In the genomic region with DNA sequence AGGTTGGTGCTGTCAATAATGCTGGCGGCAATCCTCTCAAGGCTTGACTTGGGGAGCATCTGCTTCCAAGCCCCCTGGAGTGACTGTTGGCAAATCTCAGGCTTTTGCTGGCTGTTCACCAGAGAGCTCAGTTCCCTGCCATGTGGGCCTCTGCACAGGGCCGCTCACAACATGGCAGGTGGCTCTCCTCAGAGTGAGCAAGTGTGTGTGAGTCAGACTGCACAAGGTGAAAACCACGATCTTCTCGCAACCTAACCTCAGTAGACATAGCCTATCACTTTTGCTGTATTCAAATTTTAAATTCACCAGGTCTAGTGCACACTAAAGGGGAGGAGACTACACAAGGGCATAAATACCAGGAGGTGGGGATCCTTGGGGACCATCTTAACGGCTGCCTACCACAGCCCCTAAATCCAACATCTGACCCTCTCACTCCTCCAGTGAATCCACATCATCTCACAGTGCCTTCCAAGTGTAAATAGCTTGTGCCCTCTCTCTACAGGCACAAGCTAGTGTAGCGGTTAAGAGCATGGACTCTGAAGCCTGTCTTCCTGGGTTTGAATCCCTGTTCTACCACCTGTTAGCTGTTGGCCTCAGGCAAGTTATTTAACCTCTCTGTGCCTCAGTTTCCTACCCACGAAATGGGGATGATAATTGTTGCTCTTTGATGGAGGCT, we compare ENCODE assay signal across 1 cellular context.
TF ChIP-seq lines count a peak whose summit lies in the region.

No MANE protein-coding gene starts in this region.

TF ChIP-seq in GM12878, 131 proteins besides CTCF, POLR2A, EP300 and RAD21 (continued from another document and continues in another):
- TF ChIP-seq, protein P1, sequence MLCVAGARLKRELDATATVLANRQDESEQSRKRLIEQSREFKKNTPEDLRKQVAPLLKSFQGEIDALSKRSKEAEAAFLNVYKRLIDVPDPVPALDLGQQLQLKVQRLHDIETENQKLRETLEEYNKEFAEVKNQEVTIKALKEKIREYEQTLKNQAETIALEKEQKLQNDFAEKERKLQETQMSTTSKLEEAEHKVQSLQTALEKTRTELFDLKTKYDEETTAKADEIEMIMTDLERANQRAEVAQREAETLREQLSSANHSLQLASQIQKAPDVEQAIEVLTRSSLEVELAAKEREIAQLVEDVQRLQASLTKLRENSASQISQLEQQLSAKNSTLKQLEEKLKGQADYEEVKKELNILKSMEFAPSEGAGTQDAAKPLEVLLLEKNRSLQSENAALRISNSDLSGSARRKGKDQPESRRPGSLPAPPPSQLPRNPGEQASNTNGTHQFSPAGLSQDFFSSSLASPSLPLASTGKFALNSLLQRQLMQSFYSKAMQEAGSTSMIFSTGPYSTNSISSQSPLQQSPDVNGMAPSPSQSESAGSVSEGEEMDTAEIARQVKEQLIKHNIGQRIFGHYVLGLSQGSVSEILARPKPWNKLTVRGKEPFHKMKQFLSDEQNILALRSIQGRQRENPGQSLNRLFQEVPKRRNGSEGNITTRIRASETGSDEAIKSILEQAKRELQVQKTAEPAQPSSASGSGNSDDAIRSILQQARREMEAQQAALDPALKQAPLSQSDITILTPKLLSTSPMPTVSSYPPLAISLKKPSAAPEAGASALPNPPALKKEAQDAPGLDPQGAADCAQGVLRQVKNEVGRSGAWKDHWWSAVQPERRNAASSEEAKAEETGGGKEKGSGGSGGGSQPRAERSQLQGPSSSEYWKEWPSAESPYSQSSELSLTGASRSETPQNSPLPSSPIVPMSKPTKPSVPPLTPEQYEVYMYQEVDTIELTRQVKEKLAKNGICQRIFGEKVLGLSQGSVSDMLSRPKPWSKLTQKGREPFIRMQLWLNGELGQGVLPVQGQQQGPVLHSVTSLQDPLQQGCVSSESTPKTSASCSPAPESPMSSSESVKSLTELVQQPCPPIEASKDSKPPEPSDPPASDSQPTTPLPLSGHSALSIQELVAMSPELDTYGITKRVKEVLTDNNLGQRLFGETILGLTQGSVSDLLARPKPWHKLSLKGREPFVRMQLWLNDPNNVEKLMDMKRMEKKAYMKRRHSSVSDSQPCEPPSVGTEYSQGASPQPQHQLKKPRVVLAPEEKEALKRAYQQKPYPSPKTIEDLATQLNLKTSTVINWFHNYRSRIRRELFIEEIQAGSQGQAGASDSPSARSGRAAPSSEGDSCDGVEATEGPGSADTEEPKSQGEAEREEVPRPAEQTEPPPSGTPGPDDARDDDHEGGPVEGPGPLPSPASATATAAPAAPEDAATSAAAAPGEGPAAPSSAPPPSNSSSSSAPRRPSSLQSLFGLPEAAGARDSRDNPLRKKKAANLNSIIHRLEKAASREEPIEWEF (IDR thresholded peaks at IDR 0.05; ENCODE audit: insufficient replicate concordance, low read depth, low read length) = no peak
- peak; percentile 86 for TF ChIP-seq TCF12 (IDR thresholded peaks at IDR 0.05; ENCODE audit: low read depth, low read length)
- no peak for TF ChIP-seq STAT3 (IDR thresholded peaks at IDR 0.05; ENCODE audit: low read depth, low read length)
- TF ChIP-seq ZZZ3 (IDR thresholded peaks at IDR 0.05; ENCODE audit: control insufficient read depth, insufficient read length, low read depth) = no peak
- TF ChIP-seq RB1 (IDR thresholded peaks at IDR 0.05; ENCODE audit: borderline replicate concordance) = no peak
- TF ChIP-seq ZBTB4 (CRISPR knock-in tag; IDR thresholded peaks at IDR 0.05) = no peak
- TF ChIP-seq JUND (IDR thresholded peaks at IDR 0.05; ENCODE audit: low read depth, low read length) = no peak
- TF ChIP-seq RAD51 (IDR thresholded peaks at IDR 0.05) = peak; percentile 77; the same call in 1 of the 2 replicates
- TF ChIP-seq, protein P2, sequence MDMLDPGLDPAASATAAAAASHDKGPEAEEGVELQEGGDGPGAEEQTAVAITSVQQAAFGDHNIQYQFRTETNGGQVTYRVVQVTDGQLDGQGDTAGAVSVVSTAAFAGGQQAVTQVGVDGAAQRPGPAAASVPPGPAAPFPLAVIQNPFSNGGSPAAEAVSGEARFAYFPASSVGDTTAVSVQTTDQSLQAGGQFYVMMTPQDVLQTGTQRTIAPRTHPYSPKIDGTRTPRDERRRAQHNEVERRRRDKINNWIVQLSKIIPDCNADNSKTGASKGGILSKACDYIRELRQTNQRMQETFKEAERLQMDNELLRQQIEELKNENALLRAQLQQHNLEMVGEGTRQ (IDR thresholded peaks at IDR 0.05; ENCODE audit: borderline replicate concordance, low read depth, low read length) = no peak; the same call in 1 of the 2 replicates
- TF ChIP-seq IKZF2 (IDR thresholded peaks at IDR 0.05) = peak; percentile 25 to 39; a peak in 1 of 4 replicates
- TF ChIP-seq FOS (IDR thresholded peaks at IDR 0.05; ENCODE audit: borderline replicate concordance, extremely low read depth, insufficient read length) = no peak
- TF ChIP-seq SMAD1 (IDR thresholded peaks at IDR 0.05; ENCODE audit: low read depth, partially characterized antibody) = no peak
- no peak; the same call in 1 of the 2 replicates for TF ChIP-seq CREM (IDR thresholded peaks at IDR 0.05; ENCODE audit: low read depth)
- TF ChIP-seq SREBF2 (IDR thresholded peaks at IDR 0.05; ENCODE audit: low read length) = no peak
- peak; percentile 41; the same call in 1 of the 2 replicates for TF ChIP-seq MLLT1 (IDR thresholded peaks at IDR 0.05)
- no peak for TF ChIP-seq ZNF207 (IDR thresholded peaks at IDR 0.05; ENCODE audit: borderline replicate concordance)
- peak; percentile 84 for TF ChIP-seq RUNX3 (IDR thresholded peaks at IDR 0.05; ENCODE audit: low read length)
- no peak for TF ChIP-seq ZNF384 (IDR thresholded peaks at IDR 0.05; ENCODE audit: borderline replicate concordance, low read depth, low read length)
- no peak for TF ChIP-seq LARP7 (IDR thresholded peaks at IDR 0.05)
- no peak for TF ChIP-seq BMI1 (IDR thresholded peaks at IDR 0.05; ENCODE audit: borderline replicate concordance)
- no peak for TF ChIP-seq ZBED1 (IDR thresholded peaks at IDR 0.05; ENCODE audit: borderline replicate concordance)
- no peak for TF ChIP-seq SMAD5 (IDR thresholded peaks at IDR 0.05; ENCODE audit: low read depth)
- no peak for TF ChIP-seq SIX5 (IDR thresholded peaks at IDR 0.05; ENCODE audit: low read depth, low read length, severe bottlenecking)
- TF ChIP-seq NR2F1 (conservative IDR thresholded peaks at IDR 0.05) = no peak
- TF ChIP-seq CBX5 (IDR thresholded peaks at IDR 0.05; ENCODE audit: low read depth) = no peak
- no peak for TF ChIP-seq KAT2A (conservative IDR thresholded peaks at IDR 0.05; ENCODE audit: control insufficient read depth, low read depth, low read length)
- no peak for TF ChIP-seq IRF3 (IDR thresholded peaks at IDR 0.05)
- TF ChIP-seq, protein P3, sequence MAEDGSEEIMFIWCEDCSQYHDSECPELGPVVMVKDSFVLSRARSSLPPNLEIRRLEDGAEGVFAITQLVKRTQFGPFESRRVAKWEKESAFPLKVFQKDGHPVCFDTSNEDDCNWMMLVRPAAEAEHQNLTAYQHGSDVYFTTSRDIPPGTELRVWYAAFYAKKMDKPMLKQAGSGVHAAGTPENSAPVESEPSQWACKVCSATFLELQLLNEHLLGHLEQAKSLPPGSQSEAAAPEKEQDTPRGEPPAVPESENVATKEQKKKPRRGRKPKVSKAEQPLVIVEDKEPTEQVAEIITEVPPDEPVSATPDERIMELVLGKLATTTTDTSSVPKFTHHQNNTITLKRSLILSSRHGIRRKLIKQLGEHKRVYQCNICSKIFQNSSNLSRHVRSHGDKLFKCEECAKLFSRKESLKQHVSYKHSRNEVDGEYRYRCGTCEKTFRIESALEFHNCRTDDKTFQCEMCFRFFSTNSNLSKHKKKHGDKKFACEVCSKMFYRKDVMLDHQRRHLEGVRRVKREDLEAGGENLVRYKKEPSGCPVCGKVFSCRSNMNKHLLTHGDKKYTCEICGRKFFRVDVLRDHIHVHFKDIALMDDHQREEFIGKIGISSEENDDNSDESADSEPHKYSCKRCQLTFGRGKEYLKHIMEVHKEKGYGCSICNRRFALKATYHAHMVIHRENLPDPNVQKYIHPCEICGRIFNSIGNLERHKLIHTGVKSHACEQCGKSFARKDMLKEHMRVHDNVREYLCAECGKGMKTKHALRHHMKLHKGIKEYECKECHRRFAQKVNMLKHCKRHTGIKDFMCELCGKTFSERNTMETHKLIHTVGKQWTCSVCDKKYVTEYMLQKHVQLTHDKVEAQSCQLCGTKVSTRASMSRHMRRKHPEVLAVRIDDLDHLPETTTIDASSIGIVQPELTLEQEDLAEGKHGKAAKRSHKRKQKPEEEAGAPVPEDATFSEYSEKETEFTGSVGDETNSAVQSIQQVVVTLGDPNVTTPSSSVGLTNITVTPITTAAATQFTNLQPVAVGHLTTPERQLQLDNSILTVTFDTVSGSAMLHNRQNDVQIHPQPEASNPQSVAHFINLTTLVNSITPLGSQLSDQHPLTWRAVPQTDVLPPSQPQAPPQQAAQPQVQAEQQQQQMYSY (CRISPR knock-in tag; IDR thresholded peaks at IDR 0.05) = no peak
- TF ChIP-seq HDGF (IDR thresholded peaks at IDR 0.05) = peak; percentile 73
- TF ChIP-seq PML (IDR thresholded peaks at IDR 0.05; ENCODE audit: low read length) = no peak
- no peak for TF ChIP-seq SIN3A (IDR thresholded peaks at IDR 0.05; ENCODE audit: low read depth, low read length)
- no peak for TF ChIP-seq RBBP5 (conservative IDR thresholded peaks at IDR 0.05)
- TF ChIP-seq NFXL1 (IDR thresholded peaks at IDR 0.05; ENCODE audit: borderline replicate concordance) = no peak
- no peak for TF ChIP-seq CBX3 (IDR thresholded peaks at IDR 0.05; ENCODE audit: borderline replicate concordance, low read depth)
- no peak for TF ChIP-seq GABPA (IDR thresholded peaks at IDR 0.05; ENCODE audit: low read depth)
- no peak for TF ChIP-seq YBX1 (IDR thresholded peaks at IDR 0.05)
- TF ChIP-seq CHD1 (IDR thresholded peaks at IDR 0.05; ENCODE audit: low read depth, low read length) = no peak
- no peak for TF ChIP-seq TARDBP (IDR thresholded peaks at IDR 0.05; ENCODE audit: borderline replicate concordance)
- no peak for TF ChIP-seq RFX5 (IDR thresholded peaks at IDR 0.05; ENCODE audit: low read depth, low read length)
- TF ChIP-seq TAF1 (IDR thresholded peaks at IDR 0.05; ENCODE audit: borderline replicate concordance, low read depth, low read length) = no peak
- TF ChIP-seq RELB (IDR thresholded peaks at IDR 0.05; ENCODE audit: low read depth) = peak; percentile 26; the same call in 1 of the 2 replicates
- no peak for TF ChIP-seq POLR2AphosphoS2 (IDR thresholded peaks at IDR 0.05; ENCODE audit: low read depth, low read length)
